13 cellular contexts compared by ENCODE assay signal in the genomic region with DNA sequence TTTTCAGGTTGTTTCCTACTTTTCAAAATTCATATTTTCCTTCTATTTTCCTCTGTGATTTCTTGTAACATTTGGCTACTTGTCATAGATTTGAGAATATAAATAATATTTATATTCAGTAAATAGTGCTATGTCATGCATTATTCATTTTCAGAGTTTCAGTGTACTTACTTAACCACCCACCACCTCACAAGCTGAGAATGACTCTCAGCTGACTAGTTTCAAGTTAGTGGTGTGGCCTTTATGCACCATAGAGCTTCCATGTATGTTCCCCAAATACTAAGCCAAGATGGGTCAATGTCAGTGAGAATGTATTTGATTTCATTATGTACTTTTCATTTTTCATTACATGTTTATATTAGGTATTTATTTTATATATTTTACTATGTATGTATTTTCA. TPM values are rescaled to one million over a fixed set of nuclear protein-coding genes. Genes with fewer than 3 reads are reported as not detected.
DNase-seq lines count a peak whose midpoint lies in the region; ATAC-seq lines count a peak whose summit lies in the region.
"Had no signal": no experiment of that assay in that cellular context is flagged by ENCODE, and none has a peak within 500 bp of the region (broad histone marks: within the 10 kb centered on the region; RNA-seq: fewer than 3 reads in every experiment).

No MANE protein-coding gene starts in this region.

- DNase-seq in stimulated activated naive CD8-positive, alpha-beta T cell treated with anti-CD3 and anti-CD28 coated beads, Interleukin-15, amount 100 ng/mL, for 72 hours, result no peak
- no peak for DNase-seq in stimulated activated naive CD8-positive, alpha-beta T cell treated with anti-CD3 and anti-CD28 coated beads, Interleukin-15, Interleukin-2, amounts not matched to agents 100 U/mL and 50 U/mL, for 24 hours
- DNase-seq in amniotic stem cell (lab: John Stamatoyannopoulos, UW) (no peak), cerebellar cortex (ENCODE audit: low spot score) (no peak), left cardiac atrium (no peak)
- DNase-seq: endodermal cell, GDM1, NCI-H510A, SK-N-SH had no signal

- no peaks in the 10 kb centered on the region for H3K27me3 Mint-ChIP-seq in stimulated activated naive CD8-positive, alpha-beta T cell treated with anti-CD3 and anti-CD28 coated beads, Interleukin-15, amount 100 ng/mL, for 72 hours
- H3K27me3 Mint-ChIP-seq in stimulated activated memory B cell treated with anti-CD40 and anti-IgM and Interleukin-4, amounts not matched to agents 10 μg/mL and 1 μg/mL and 100 μg/mL, for 72 hours, result no peaks in the 10 kb centered on the region

- H3K4me3 Mint-ChIP-seq in stimulated activated naive CD8-positive, alpha-beta T cell treated with anti-CD3 and anti-CD28 coated beads, Interleukin-15, amount 100 ng/mL, for 72 hours, result no peak overlapping the region
- no peak overlapping the region for H3K4me3 Mint-ChIP-seq in stimulated activated memory B cell treated with anti-CD40 and anti-IgM and Interleukin-4, amounts not matched to agents 10 μg/mL and 1 μg/mL and 100 μg/mL, for 72 hours
- H3K4me3 Mint-ChIP-seq: endodermal cell had no signal

- H3K4me1 Mint-ChIP-seq in stimulated activated naive CD8-positive, alpha-beta T cell treated with anti-CD3 and anti-CD28 coated beads, Interleukin-15, amount 100 ng/mL, for 72 hours, result peaks cover 54% of the 10 kb centered on the region
- peaks cover 36% of the 10 kb centered on the region for H3K4me1 Mint-ChIP-seq in stimulated activated memory B cell treated with anti-CD40 and anti-IgM and Interleukin-4, amounts not matched to agents 10 μg/mL and 1 μg/mL and 100 μg/mL, for 72 hours
- H3K4me1 Mint-ChIP-seq: endodermal cell had no signal

- intact Hi-C loops in left cardiac atrium (cut with DNase I), result no loop called here

- H3K36me3 Mint-ChIP-seq in stimulated activated memory B cell treated with anti-CD40 and anti-IgM and Interleukin-4, amounts not matched to agents 10 μg/mL and 1 μg/mL and 100 μg/mL, for 72 hours, result no peaks in the 10 kb centered on the region

- no peaks in the 10 kb centered on the region for H3K9me3 Mint-ChIP-seq in stimulated activated naive CD8-positive, alpha-beta T cell treated with anti-CD3 and anti-CD28 coated beads, Interleukin-15, amount 100 ng/mL, for 72 hours
- H3K9me3 Mint-ChIP-seq in stimulated activated memory B cell treated with anti-CD40 and anti-IgM and Interleukin-4, amounts not matched to agents 10 μg/mL and 1 μg/mL and 100 μg/mL, for 72 hours, result no peaks in the 10 kb centered on the region
- H3K9me3 Mint-ChIP-seq: endodermal cell had no signal

- peak; percentile 42 for ATAC-seq in stimulated activated naive CD8-positive, alpha-beta T cell treated with anti-CD3 and anti-CD28 coated beads, Interleukin-15, amount 100 ng/mL, for 72 hours
- no peak for ATAC-seq in stimulated activated naive CD8-positive, alpha-beta T cell treated with anti-CD3 and anti-CD28 coated beads, Interleukin-15, Interleukin-2, amounts not matched to agents 100 U/mL and 50 U/mL, for 24 hours
- ATAC-seq in HG02571 (IDR thresholded peaks at IDR 0.05; ENCODE audit: unreplicated experiment) (peak; percentile 46), HG03342 (IDR thresholded peaks at IDR 0.05; ENCODE audit: unreplicated experiment) (peak; percentile 42), left cardiac atrium (no peak)
- no peak for ATAC-seq in stimulated activated memory B cell treated with anti-CD40 and anti-IgM and Interleukin-4, amounts not matched to agents 10 μg/mL and 1 μg/mL and 100 μg/mL, for 72 hours
- ATAC-seq: HCT116 had no signal

- H3K27ac Mint-ChIP-seq in stimulated activated naive CD8-positive, alpha-beta T cell treated with anti-CD3 and anti-CD28 coated beads, Interleukin-15, amount 100 ng/mL, for 72 hours, result no peak overlapping the region
- no peak overlapping the region for H3K27ac Mint-ChIP-seq in stimulated activated memory B cell treated with anti-CD40 and anti-IgM and Interleukin-4, amounts not matched to agents 10 μg/mL and 1 μg/mL and 100 μg/mL, for 72 hours
- H3K27ac Mint-ChIP-seq: endodermal cell had no signal

RNA-seq across cellular contexts. Expression of gene RGS1, which starts 56.9 kb away (rescaled TPM):
- total RNA-seq in left cardiac atrium, result 1 to 10 TPM; 1.8 to 3.5 TPM
- total RNA-seq: endodermal cell had no signal

Comparison
In these comparisons a context has a peak if more than half of its experiments do, and no peak if none do; other contexts are left out.
1. ATAC-seq: peak in stimulated activated naive CD8-positive, alpha-beta T cell treated with anti-CD3 and anti-CD28 coated beads, Interleukin-15, amount 100 ng/mL, for 72 hours (single experiment), HG02571 (single experiment) and HG03342 (single experiment); none in stimulated activated naive CD8-positive, alpha-beta T cell treated with anti-CD3 and anti-CD28 coated beads, Interleukin-15, Interleukin-2, amounts not matched to agents 100 U/mL and 50 U/mL, for 24 hours (single experiment), stimulated activated memory B cell treated with anti-CD40 and anti-IgM and Interleukin-4, amounts not matched to agents 10 μg/mL and 1 μg/mL and 100 μg/mL, for 72 hours (single experiment) and left cardiac atrium (0 of 2).